Comparison of ENCODE assay signal across 8 cellular contexts in genomic region chr9:469672-470040, GRCh38. TPM values are rescaled to one million over a fixed set of nuclear protein-coding genes. Genes with fewer than 3 reads are reported as not detected.
DNase-seq lines count a peak whose midpoint lies in the region; ATAC-seq and TF ChIP-seq lines count a peak whose summit lies in the region.

No MANE protein-coding gene starts in this region.

- peak overlapping the region; percentile 86 for H3K4me2 ChIP-seq in GM23338

- peaks cover 13% of the 10 kb centered on the region for H3K79me2 ChIP-seq in GM23338 (replicated peaks; ENCODE audit: insufficient read depth)

- peaks cover 27% of the 10 kb centered on the region for H3K4me1 ChIP-seq in GM23338 (ENCODE audit: insufficient read depth)
- peaks cover 47% of the 10 kb centered on the region for H3K4me1 ChIP-seq in body of pancreas
- H3K4me1 ChIP-seq in subcutaneous abdominal adipose tissue (ENCODE audit: control insufficient read depth in 5 of 5, insufficient read depth in 5 of 5, low read length in 5 of 5) = peaks cover 4 to 42% (median 34%) of the 10 kb centered on the region in 5 donors

- 3 to 9% methylated on average over 17 to 19 of the region's 19 CpGs for WGBS in body of pancreas, 2 donors

- peak overlapping the region; percentile 94 for H3K27ac ChIP-seq in GM23338 (ENCODE audit: low read depth)
- peak overlapping the region; percentile 66 to 86 (median 80) for H3K27ac ChIP-seq in body of pancreas
- H3K27ac ChIP-seq in subcutaneous abdominal adipose tissue (ENCODE audit: low read depth, low read length) = peak overlapping the region; percentile 69

- H3K27me3 Mint-ChIP-seq in GM23338 (ENCODE audit: insufficient read depth, low read depth, poor library complexity) = peaks cover 16% of the 10 kb centered on the region

- no peaks in the 10 kb centered on the region for H3K9me2 ChIP-seq in GM23338 (ENCODE audit: insufficient read depth)

- H3K9me3 ChIP-seq in body of pancreas (no peaks in the 10 kb centered on the region), subcutaneous abdominal adipose tissue (ENCODE audit: control insufficient read depth in 5 of 5, low read length in 5 of 5) (no peaks in the 10 kb centered on the region)

- peaks cover 2% of the 10 kb centered on the region for H3K36me3 Mint-ChIP-seq in GM23338 (ENCODE audit: low read depth)

- peak overlapping the region; percentile 100 for H2AFZ ChIP-seq in GM23338

- peak overlapping the region; percentile 97 for H3K27ac Mint-ChIP-seq in GM23338

- no peaks in the 10 kb centered on the region for H3K9me3 Mint-ChIP-seq in GM23338

- no peaks in the 10 kb centered on the region for H3K36me3 ChIP-seq in GM23338 (ENCODE audit: insufficient read depth)
- H3K36me3 ChIP-seq in body of pancreas (replicated peaks in 1 of 2; ENCODE audit: insufficient read depth in 1 of 2, low read depth in 2 of 2) = peaks cover 0 to 1% of the 10 kb centered on the region in 2 donors
- H3K36me3 ChIP-seq in subcutaneous abdominal adipose tissue (ENCODE audit: control insufficient read depth in 5 of 5, insufficient read depth in 5 of 5, low read length in 5 of 5) = peaks cover 0 to 9% (median 0%) of the 10 kb centered on the region in 5 donors

- intact Hi-C loops in body of pancreas (cut with DNase I) (no loop called here), left colon (cut with DNase I, micrococcal nuclease) (no loop called here)

- H3K27me3 ChIP-seq in GM23338 (ENCODE audit: insufficient read depth) (no peaks in the 10 kb centered on the region), body of pancreas (no peaks in the 10 kb centered on the region), subcutaneous abdominal adipose tissue (ENCODE audit: control insufficient read depth in 5 of 5, insufficient read depth in 4 of 5, low read length in 5 of 5) (no peaks in the 10 kb centered on the region)

- DNase-seq in NCI-H2196 (lab: John Stamatoyannopoulos, UW; ENCODE audit: unreplicated experiment) (peak; percentile 73), NCI-H2196 treated with DMSO at 0.1 percent for 48 hours (lab: John Stamatoyannopoulos, UW; ENCODE audit: unreplicated experiment) (no peak), GM23338 (ENCODE audit: low spot score) (peak; percentile 56), NCI-H1105 treated with DMSO at 0.1 percent for 48 hours (lab: John Stamatoyannopoulos, UW) (peak; percentile 88), body of pancreas (peak in 3 of 4 donors; percentile 34 to 41 (median 36)), left colon (peak; percentile 42 to 60), T1000 (lab: John Stamatoyannopoulos, UW) (no peak)

- peaks cover 22% of the 10 kb centered on the region for H3K4me1 Mint-ChIP-seq in GM23338

- H3F3A ChIP-seq in GM23338 (replicated peaks; ENCODE audit: low read depth) = 0 out of 2 replicates have a peak, but pooled peaks cover 9% of the 10 kb centered on the region

- H3K4me3 ChIP-seq in GM23338 (peak overlapping the region; percentile 68), body of pancreas (peak overlapping the region; percentile 23 to 24), subcutaneous abdominal adipose tissue (ENCODE audit: low read depth in 1 of 5, low read length in 5 of 5) (peak overlapping the region; percentile 75 to 90 (median 80))

- H3K9ac ChIP-seq in subcutaneous abdominal adipose tissue (ENCODE audit: low read length in 5 of 5) = peak overlapping the region; percentile 63 to 90 (median 81)

- ATAC-seq in GM23338 = peak; percentile 46
- no peak for ATAC-seq in body of pancreas
- peak; percentile 16 for ATAC-seq in left colon

- TF ChIP-seq CTCF in GM23338 (conservative IDR thresholded peaks at IDR 0.05; ENCODE audit: low read depth in 2 of 2) (no peak), body of pancreas (IDR thresholded peaks at IDR 0.05) (no peak)

- TF ChIP-seq POLR2A in body of pancreas (IDR thresholded peaks at IDR 0.05) = no peak

- H4K20me1 ChIP-seq in GM23338 (replicated peaks; ENCODE audit: insufficient read depth) = no peaks in the 10 kb centered on the region

- peak overlapping the region; percentile 93 for H3K4me3 Mint-ChIP-seq in GM23338

TF ChIP-seq in GM23338, 12 proteins besides CTCF, POLR2A, EP300 and RAD21 (continues in another document):
- TF ChIP-seq CREB1 (CRISPR knock-in tag; IDR thresholded peaks at IDR 0.05; ENCODE audit: low read depth) = no peak
- TF ChIP-seq EZH2phosphoT487 (IDR thresholded peaks at IDR 0.05; ENCODE audit: unreplicated experiment) = no peak
- TF ChIP-seq JUNB (IDR thresholded peaks at IDR 0.05; ENCODE audit: unreplicated experiment) = no peak
- TF ChIP-seq NANOG (IDR thresholded peaks at IDR 0.05; ENCODE audit: borderline replicate concordance) = no peak
- TF ChIP-seq POLR2AphosphoS5 (IDR thresholded peaks at IDR 0.05; ENCODE audit: low read depth) = no peak
- TF ChIP-seq ZNF114 (CRISPR knock-in tag; IDR thresholded peaks at IDR 0.05) = no peak
- TF ChIP-seq, protein P1, sequence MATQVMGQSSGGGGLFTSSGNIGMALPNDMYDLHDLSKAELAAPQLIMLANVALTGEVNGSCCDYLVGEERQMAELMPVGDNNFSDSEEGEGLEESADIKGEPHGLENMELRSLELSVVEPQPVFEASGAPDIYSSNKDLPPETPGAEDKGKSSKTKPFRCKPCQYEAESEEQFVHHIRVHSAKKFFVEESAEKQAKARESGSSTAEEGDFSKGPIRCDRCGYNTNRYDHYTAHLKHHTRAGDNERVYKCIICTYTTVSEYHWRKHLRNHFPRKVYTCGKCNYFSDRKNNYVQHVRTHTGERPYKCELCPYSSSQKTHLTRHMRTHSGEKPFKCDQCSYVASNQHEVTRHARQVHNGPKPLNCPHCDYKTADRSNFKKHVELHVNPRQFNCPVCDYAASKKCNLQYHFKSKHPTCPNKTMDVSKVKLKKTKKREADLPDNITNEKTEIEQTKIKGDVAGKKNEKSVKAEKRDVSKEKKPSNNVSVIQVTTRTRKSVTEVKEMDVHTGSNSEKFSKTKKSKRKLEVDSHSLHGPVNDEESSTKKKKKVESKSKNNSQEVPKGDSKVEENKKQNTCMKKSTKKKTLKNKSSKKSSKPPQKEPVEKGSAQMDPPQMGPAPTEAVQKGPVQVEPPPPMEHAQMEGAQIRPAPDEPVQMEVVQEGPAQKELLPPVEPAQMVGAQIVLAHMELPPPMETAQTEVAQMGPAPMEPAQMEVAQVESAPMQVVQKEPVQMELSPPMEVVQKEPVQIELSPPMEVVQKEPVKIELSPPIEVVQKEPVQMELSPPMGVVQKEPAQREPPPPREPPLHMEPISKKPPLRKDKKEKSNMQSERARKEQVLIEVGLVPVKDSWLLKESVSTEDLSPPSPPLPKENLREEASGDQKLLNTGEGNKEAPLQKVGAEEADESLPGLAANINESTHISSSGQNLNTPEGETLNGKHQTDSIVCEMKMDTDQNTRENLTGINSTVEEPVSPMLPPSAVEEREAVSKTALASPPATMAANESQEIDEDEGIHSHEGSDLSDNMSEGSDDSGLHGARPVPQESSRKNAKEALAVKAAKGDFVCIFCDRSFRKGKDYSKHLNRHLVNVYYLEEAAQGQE (IDR thresholded peaks at IDR 0.05; ENCODE audit: unreplicated experiment) = no peak
- no peak for TF ChIP-seq EZH2 (IDR thresholded peaks at IDR 0.05; ENCODE audit: low read depth, unreplicated experiment)
- TF ChIP-seq STAT1 (IDR thresholded peaks at IDR 0.05; ENCODE audit: unreplicated experiment) = no peak
- no peak for TF ChIP-seq ETS1 (IDR thresholded peaks at IDR 0.05)

RNA-seq across cellular contexts. Expression of gene KANK1, which starts 34.8 kb away (rescaled TPM):
- 44.8 and 53.6 TPM in 2 replicates for total RNA-seq in GM23338 (2014; rRNA removed; shearing (Covaris generic))
- 22.2 and 23.8 TPM in 2 replicates for polyA plus RNA-seq in GM23338 (2016; fragmentation: Nextera tagmentation; extraction: Ambion mirVana)
- total RNA-seq in body of pancreas (10 to 100 TPM; 37.9 to 44.2 TPM), left colon (10 to 100 TPM; 29.1 to 30.2 TPM)

Comparison
In these comparisons a context has a peak if more than half of its experiments do, and no peak if none do; other contexts are left out.
1. DNase-seq: peak in NCI-H2196 (single experiment), GM23338 (single experiment), NCI-H1105 treated with DMSO at 0.1 percent for 48 hours (single experiment), body of pancreas (3 of 4) and left colon (2 of 2); none in NCI-H2196 treated with DMSO at 0.1 percent for 48 hours (single experiment) and T1000 (single experiment).
2. H3K4me3 ChIP-seq: peak in every context shown above with its lines; median percentile 80 in subcutaneous abdominal adipose tissue; 68 in GM23338; 24 in body of pancreas.
3. Peak in every context shown above with its lines, with median percentiles within 50 percentile points of each other: H3K27ac ChIP-seq.